ENCODE assay signal across 1 cellular context in genomic region chr11:126319374-126319740, GRCh38.
TF ChIP-seq lines count a peak whose summit lies in the region.

No MANE protein-coding gene starts in this region.

TF ChIP-seq in HepG2, 621 proteins besides CTCF, POLR2A, EP300 and RAD21:
- TF ChIP-seq POLR2G (IDR thresholded peaks at IDR 0.05; ENCODE audit: low read depth, low read length) (no peak), HOXA9 (CRISPR knock-in tag; IDR thresholded peaks at IDR 0.05; ENCODE audit: borderline replicate concordance) (no peak), MNT (IDR thresholded peaks at IDR 0.05) (no peak), ZBTB38 (CRISPR knock-in tag; IDR thresholded peaks at IDR 0.05) (no peak), KDM4B (CRISPR knock-in tag; IDR thresholded peaks at IDR 0.05) (no peak)
TF ChIP-seq in HepG2: peak in this region for 0.
